ENCODE assay signal across 8 cellular contexts in genomic region chr19:49339364-49340068, GRCh38. TPM values are rescaled to one million over a fixed set of nuclear protein-coding genes. Genes with fewer than 3 reads are reported as not detected.
DNase-seq lines count a peak whose midpoint lies in the region; ATAC-seq and TF ChIP-seq lines count a peak whose summit lies in the region.

No MANE protein-coding gene starts in this region.

- H3K36me3 ChIP-seq in DOHH2 (ENCODE audit: control insufficient read depth, low read length) = peaks cover 63% of the 10 kb centered on the region
- peaks cover 7% of the 10 kb centered on the region for H3K36me3 ChIP-seq in CD4-positive, alpha-beta memory T cell (ENCODE audit: insufficient read depth, low read length)

- H3K27ac Mint-ChIP-seq in memory B cell (peak overlapping the region; percentile 98), type B pancreatic cell (peak overlapping the region; percentile 85)
- H3K27ac Mint-ChIP-seq in CD4-positive, alpha-beta memory T cell = peak overlapping the region in 2 of 7 donors; percentile 41 to 44

- H3K9me3 Mint-ChIP-seq in memory B cell (peaks cover 5% of the 10 kb centered on the region), type B pancreatic cell (no peaks in the 10 kb centered on the region)
- H3K9me3 Mint-ChIP-seq in CD4-positive, alpha-beta memory T cell = no peaks in the 10 kb centered on the region

- peaks cover 11% of the 10 kb centered on the region; the same call in 1 of the 2 replicates for H4K20me1 ChIP-seq in DOHH2 (ENCODE audit: control insufficient read depth, insufficient read depth, low read depth, low read length)

- H3K36me3 Mint-ChIP-seq in memory B cell = peaks cover 48% of the 10 kb centered on the region
- H3K36me3 Mint-ChIP-seq in type B pancreatic cell = peaks cover 19% of the 10 kb centered on the region
- H3K36me3 Mint-ChIP-seq in CD4-positive, alpha-beta memory T cell = peaks cover 33 to 44% of the 10 kb centered on the region in 2 donors

- H3K27ac ChIP-seq in DOHH2 (ENCODE audit: low read depth, low read length) (peak overlapping the region; percentile 88), epithelial cell of prostate (no peak overlapping the region)
- H3K27ac ChIP-seq in CD4-positive, alpha-beta memory T cell (ENCODE audit: low read depth, low read length) = no peak overlapping the region

- peak overlapping the region; percentile 85 for H3K4me3 ChIP-seq in DOHH2 (ENCODE audit: low read length)
- no peak overlapping the region for H3K4me3 ChIP-seq in CD4-positive, alpha-beta memory T cell (ENCODE audit: low read length in 2 of 2)

- H3K4me3 Mint-ChIP-seq in memory B cell = peak overlapping the region; percentile 96
- peak overlapping the region; percentile 84 for H3K4me3 Mint-ChIP-seq in type B pancreatic cell
- no peak overlapping the region for H3K4me3 Mint-ChIP-seq in CD4-positive, alpha-beta memory T cell

- no peaks in the 10 kb centered on the region for H3K9me3 ChIP-seq in DOHH2 (ENCODE audit: control insufficient read depth, insufficient read depth, low read length)
- no peaks in the 10 kb centered on the region for H3K9me3 ChIP-seq in CD4-positive, alpha-beta memory T cell (ENCODE audit: control insufficient read depth in 1 of 2, low read length in 2 of 2)

- no peaks in the 10 kb centered on the region for H3K9me2 ChIP-seq in DOHH2 (replicated peaks; ENCODE audit: control insufficient read depth, low read length)

- DNase-seq in NCI-H748 (lab: John Stamatoyannopoulos, UW; ENCODE audit: unreplicated experiment) (peak; percentile 92), epithelial cell of prostate (ENCODE audit: low read depth, low spot score) (peak; percentile 51), memory B cell (ENCODE audit: low spot score in 2 of 2) (peak in 1 of 2 donors; percentile 45), type B pancreatic cell (ENCODE audit: extremely low spot score, unreplicated experiment) (peak; percentile 85), COR-L47 (lab: John Stamatoyannopoulos, UW) (no peak)
- no peak for DNase-seq in CD4-positive, alpha-beta memory T cell
- no peak for DNase-seq in effector CD4-positive, alpha-beta T cell

- H3K27me3 Mint-ChIP-seq in memory B cell (no peaks in the 10 kb centered on the region), type B pancreatic cell (peaks cover 10% of the 10 kb centered on the region)
- no peaks in the 10 kb centered on the region for H3K27me3 Mint-ChIP-seq in CD4-positive, alpha-beta memory T cell

- H3K4me2 ChIP-seq in DOHH2 (ENCODE audit: low read length) = peak overlapping the region; percentile 99

- H3K4me1 Mint-ChIP-seq in memory B cell (peaks cover 56% of the 10 kb centered on the region), type B pancreatic cell (ENCODE audit: unreplicated experiment) (peaks cover 17% of the 10 kb centered on the region)
- H3K4me1 Mint-ChIP-seq in CD4-positive, alpha-beta memory T cell = peaks cover 28 to 53% (median 36%) of the 10 kb centered on the region in 4 donors

- H3F3A ChIP-seq in DOHH2 (ENCODE audit: control insufficient read depth, insufficient read depth) = peaks cover 53% of the 10 kb centered on the region

- TF ChIP-seq CTCF in DOHH2 (IDR thresholded peaks at IDR 0.05; ENCODE audit: low read depth, low read length, poor library complexity, severe bottlenecking) = peak; percentile 16
- TF ChIP-seq CTCF in type B pancreatic cell (conservative IDR thresholded peaks at IDR 0.05) = no peak

- peak; percentile 7 for ATAC-seq in memory B cell (ENCODE audit: low read depth)

- peaks cover 48% of the 10 kb centered on the region for H3K79me2 ChIP-seq in DOHH2 (ENCODE audit: control insufficient read depth, low read length)

- POLR2A ChIA-PET in CD4-positive, alpha-beta memory T cell (lab: Charles Lee; ENCODE audit: partially characterized antibody) = no interaction called here

- peaks cover 64% of the 10 kb centered on the region for H3K4me1 ChIP-seq in DOHH2 (ENCODE audit: control insufficient read depth, low read length)
- peaks cover 40% of the 10 kb centered on the region for H3K4me1 ChIP-seq in CD4-positive, alpha-beta memory T cell (ENCODE audit: insufficient read depth, low read length)

- no peaks in the 10 kb centered on the region for H3K27me3 ChIP-seq in DOHH2 (ENCODE audit: control insufficient read depth, low read length)
- H3K27me3 ChIP-seq in CD4-positive, alpha-beta memory T cell (ENCODE audit: insufficient read depth, low read length) = no peaks in the 10 kb centered on the region

- CTCF ChIA-PET in CD4-positive, alpha-beta memory T cell (lab: Charles Lee; ENCODE audit: partially characterized antibody) = no interaction called here

- intact Hi-C loops in CD4-positive, alpha-beta memory T cell (cut with micrococcal nuclease) = no loop called here

RNA-seq across cellular contexts. Expression of gene CD37, which starts 4.3 kb away (rescaled TPM):
- total RNA-seq in type B pancreatic cell (ENCODE audit: low replicate concordance) = not detected in 2 replicates
- total RNA-seq in CD4-positive, alpha-beta memory T cell = 100 to 1,000 TPM; 330 to 347 TPM
- polyA plus RNA-seq in CD4-positive, alpha-beta memory T cell = 100 to 1,000 TPM; 109 to 192 TPM

RNA-seq across cellular contexts. Expression of gene SLC6A16, which starts 14.5 kb away (rescaled TPM):
- 0.31 and 3.5 TPM in 2 replicates for total RNA-seq in type B pancreatic cell (ENCODE audit: low replicate concordance)
- total RNA-seq in CD4-positive, alpha-beta memory T cell = 1 to 10 TPM; 4.3 to 5.1 TPM
- polyA plus RNA-seq in CD4-positive, alpha-beta memory T cell = 1 to 10 TPM; 1.1 to 1.8 TPM

RNA-seq across cellular contexts. Expression of gene TEAD2, which starts 22.7 kb away (rescaled TPM):
- total RNA-seq in type B pancreatic cell (ENCODE audit: low replicate concordance) = 28.9 and 116 TPM in 2 replicates
- total RNA-seq in CD4-positive, alpha-beta memory T cell = not detected
- polyA plus RNA-seq in CD4-positive, alpha-beta memory T cell = not detected

RNA-seq across cellular contexts. Expression of gene DKKL1, which starts 24.2 kb away (rescaled TPM):
- total RNA-seq in type B pancreatic cell (ENCODE audit: low replicate concordance) = 0.90 and 9.4 TPM in 2 replicates
- total RNA-seq in CD4-positive, alpha-beta memory T cell = not detected
- polyA plus RNA-seq in CD4-positive, alpha-beta memory T cell = not detected

RNA-seq across cellular contexts. Expression of gene KASH5, which starts 48.5 kb away (rescaled TPM):
- not detected in 2 replicates for total RNA-seq in type B pancreatic cell (ENCODE audit: low replicate concordance)
- under 1 TPM; 0.23 to 0.69 TPM for total RNA-seq in CD4-positive, alpha-beta memory T cell
- not detected for polyA plus RNA-seq in CD4-positive, alpha-beta memory T cell

Comparison
In these comparisons a context has a peak if more than half of its experiments do, and no peak if none do; other contexts are left out.
1. DNase-seq: peak in NCI-H748 (single experiment), epithelial cell of prostate (single experiment) and type B pancreatic cell (single experiment); none in COR-L47 (single experiment), CD4-positive, alpha-beta memory T cell (0 of 5) and effector CD4-positive, alpha-beta T cell (single experiment).
2. H3K4me3 Mint-ChIP-seq: peak in memory B cell (single experiment) and type B pancreatic cell (single experiment); none in CD4-positive, alpha-beta memory T cell (0 of 8).
3. RNA of gene CD37, which starts 4.3 kb away (total RNA-seq): 330 to 347 TPM in CD4-positive, alpha-beta memory T cell; not detected in type B pancreatic cell; every median in the first group is over 100 times any median in the second.
4. RNA of gene TEAD2, which starts 22.7 kb away (total RNA-seq): 28.9 to 116 TPM in type B pancreatic cell; not detected in CD4-positive, alpha-beta memory T cell; every median in the first group is over 10 times any median in the second.